Comparison of ENCODE assay signal across 7 cellular contexts in the genomic region with DNA sequence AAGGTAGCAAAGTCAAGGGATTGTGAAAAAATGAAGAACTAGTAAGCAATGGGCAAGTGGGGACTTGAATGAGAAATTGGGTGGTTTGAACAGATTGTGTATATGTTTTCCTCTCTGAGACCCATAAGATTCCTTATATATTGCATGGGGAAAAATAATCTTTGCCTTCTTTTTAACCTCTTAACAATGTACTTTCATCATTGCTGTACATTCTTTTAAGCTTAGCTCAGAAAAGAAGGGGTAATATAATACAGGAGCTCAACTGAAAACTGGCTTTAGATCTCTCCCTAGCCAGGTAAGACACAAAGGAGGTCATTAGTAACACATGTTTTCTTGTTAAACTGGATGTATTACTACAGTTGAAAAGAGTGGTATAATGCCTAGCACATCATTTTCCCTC.
"Had no signal": no experiment of that assay in that cellular context is flagged by ENCODE, and none has a peak within 500 bp of the region (broad histone marks: within the 10 kb centered on the region; RNA-seq: fewer than 3 reads in every experiment).

No MANE protein-coding gene starts in this region.

- H3K36me3 ChIP-seq: HAP-1 had no signal

- H3K9ac ChIP-seq: GM23248 had no signal

- H2AFZ ChIP-seq: GM23248 had no signal

- DNase-seq: GM23248, GOT3, H7, HFFc6, IMR-90 had no signal

- H3K27ac Mint-ChIP-seq: HFFc6 had no signal

- ATAC-seq: HCT116 had no signal

- H3K4me3 ChIP-seq: GM23248, HAP-1 had no signal

- H3K4me3 Mint-ChIP-seq: HFFc6 had no signal

- H3K27ac ChIP-seq: GM23248 had no signal

- H3K4me1 ChIP-seq: HAP-1 had no signal

- H3K9me3 ChIP-seq: HAP-1 had no signal
